Comparison of ENCODE assay signal across 1 cellular context in the genomic region with DNA sequence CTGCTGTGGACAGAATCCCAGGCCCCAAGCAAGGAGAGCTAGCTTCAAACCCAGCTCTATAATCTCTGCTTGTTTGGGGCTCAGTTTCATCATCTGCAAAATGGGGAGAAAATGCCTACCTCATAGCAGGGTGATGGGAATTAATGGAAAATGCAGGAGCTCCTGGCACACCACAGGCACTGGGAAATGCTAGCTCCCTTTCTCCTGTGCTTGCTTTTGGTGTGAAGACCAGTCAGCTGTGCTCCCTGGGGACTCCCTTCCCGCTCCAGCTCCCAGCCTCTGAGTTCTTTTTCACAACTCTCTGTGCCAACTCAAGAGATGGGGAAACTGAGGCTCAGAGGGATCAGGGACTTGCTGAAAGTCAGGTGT.
TF ChIP-seq lines count a peak whose summit lies in the region.

No MANE protein-coding gene starts in this region.

TF ChIP-seq in GM23338, 12 proteins besides CTCF, POLR2A, EP300 and RAD21 (continued from another document):
- TF ChIP-seq POLR2AphosphoS5 (IDR thresholded peaks at IDR 0.05; ENCODE audit: low read depth) (no peak), JUNB (IDR thresholded peaks at IDR 0.05; ENCODE audit: unreplicated experiment) (no peak)
